2 cellular contexts compared by ENCODE assay signal in genomic region chr11:112291191-112291590, GRCh38.
TF ChIP-seq lines count a peak whose summit lies in the region.

No MANE protein-coding gene starts in this region.

TF ChIP-seq in SK-N-SH, 30 proteins besides CTCF, POLR2A, EP300 and RAD21 (continued from another document):
- no peak for TF ChIP-seq PBX3 (IDR thresholded peaks at IDR 0.05)

TF ChIP-seq in SK-N-SH treated with all-trans-retinoic acid at 6 μM for 48 hours, 23 proteins besides CTCF, POLR2A, EP300 and RAD21 (continued from another document):
- no peak for TF ChIP-seq CREB5 (CRISPR knock-in tag; IDR thresholded peaks at IDR 0.05; ENCODE audit: low read depth)
